In the genomic region with DNA sequence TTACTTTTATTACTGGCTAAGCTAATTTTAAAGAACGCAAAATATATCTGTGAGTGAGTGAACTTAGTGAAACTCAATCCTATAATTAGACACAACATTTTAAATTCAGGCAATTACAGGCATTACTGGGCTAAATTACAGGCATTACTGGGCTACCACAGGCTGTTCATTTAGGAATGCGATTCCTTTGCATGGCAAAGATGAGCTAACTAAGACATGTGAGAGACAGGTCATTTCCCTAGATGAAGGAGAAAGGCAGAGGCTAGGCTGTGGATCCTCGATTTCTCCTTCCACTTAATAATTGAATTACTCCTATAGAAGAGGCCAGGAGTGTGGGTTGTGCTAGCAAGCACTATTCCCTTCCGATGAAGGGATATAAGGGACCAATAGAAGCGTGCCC, we compare ENCODE assay signal across 30 cellular contexts.
"Had no signal": no experiment of that assay in that cellular context is flagged by ENCODE, and none has a peak within 500 bp of the region (broad histone marks: within the 10 kb centered on the region; RNA-seq: fewer than 3 reads in every experiment).

No MANE protein-coding gene starts in this region.

- H3K27ac ChIP-seq: ascending aorta, breast epithelium, cardiac muscle cell, coronary artery, dorsolateral prefrontal cortex, heart left ventricle, WERI-Rb-1 had no signal

- H3K27me3 ChIP-seq: ascending aorta, breast epithelium, cardiac muscle cell had no signal

- ATAC-seq: activated CD4-positive, alpha-beta T cell treated with anti-CD3 and anti-CD28 coated beads for 36 hours; activated CD8-positive, alpha-beta memory T cell treated with anti-CD3 and anti-CD28 coated beads, Interleukin-2, amount 10 ng/mL, durations not matched to agents 7 days and 5 days; activated CD8-positive, alpha-beta T cell treated with anti-CD3 and anti-CD28 coated beads, Interleukin-2, amount 10 ng/mL, durations not matched to agents 7 days and 5 days; activated naive CD4-positive, alpha-beta T cell treated with anti-CD3 and anti-CD28 coated beads, Interleukin-2, amount 50 U/mL, for 72 hours; activated T-cell treated with anti-CD3 and anti-CD28 coated beads, Interleukin-2, amount 50 U/mL, for 72 hours; esophagus mucosa; heart left ventricle; T-helper 17 cell had no signal

- H3K4me1 ChIP-seq: ascending aorta, breast epithelium, heart left ventricle had no signal

- H3K4me3 ChIP-seq: ascending aorta, breast epithelium, cardiac muscle cell, coronary artery, dorsolateral prefrontal cortex, heart left ventricle had no signal

- DNase-seq: activated CD4-positive, alpha-beta memory T cell treated with anti-CD3 and anti-CD28 coated beads for 36 hours; activated CD4-positive, alpha-beta T cell treated with anti-CD3 and anti-CD28 coated beads for 36 hours; activated CD4-positive, alpha-beta T cell treated with anti-CD3 and anti-CD28 coated beads, Interleukin-2, amount 10 ng/mL, durations not matched to agents 24 days and 14 days; activated CD4-positive, CD25-positive, alpha-beta regulatory T cell; activated CD4-positive, CD25-positive, alpha-beta regulatory T cell treated with anti-CD3 and anti-CD28 coated beads, Interleukin-2, amount 50 U/mL, for 72 hours; activated CD8-positive, alpha-beta memory T cell treated with anti-CD3 and anti-CD28 coated beads, Interleukin-2, amount 10 ng/mL, durations not matched to agents 7 days and 5 days; activated CD8-positive, alpha-beta memory T cell treated with anti-CD3 and anti-CD28 coated beads, Interleukin-2, amount 50 U/mL, for 4 hours; activated CD8-positive, alpha-beta T cell treated with anti-CD3 and anti-CD28 coated beads, Interleukin-2, amount 10 ng/mL, durations not matched to agents 7 days and 5 days; activated gamma-delta T cell; activated naive CD4-positive, alpha-beta T cell; activated naive CD4-positive, alpha-beta T cell treated with anti-CD3 and anti-CD28 coated beads, Interleukin-2, amount 10 ng/mL, durations not matched to agents 7 days and 5 days; activated naive CD8-positive, alpha-beta T cell treated with anti-CD3 and anti-CD28 coated beads, Interleukin-2, amount 10 ng/mL, durations not matched to agents 7 days and 5 days; activated T-cell treated with anti-CD3 and anti-CD28 coated beads, Interleukin-2, amount 50 U/mL, for 1 hour; activated T-cell treated with anti-CD3 and anti-CD28 coated beads, Interleukin-2, amount 50 U/mL, for 72 hours; dorsolateral prefrontal cortex; effector memory CD4-positive, alpha-beta T cell; endodermal cell; foreskin fibroblast; glutamatergic neuron; heart left ventricle; T-helper 1 cell; T-helper 17 cell; T1000; WERI-Rb-1 had no signal

- H3K36me3 ChIP-seq: ascending aorta, breast epithelium, cardiac muscle cell, heart left ventricle, WERI-Rb-1 had no signal
